ENCODE assay signal across 1 cellular context in the genomic region with DNA sequence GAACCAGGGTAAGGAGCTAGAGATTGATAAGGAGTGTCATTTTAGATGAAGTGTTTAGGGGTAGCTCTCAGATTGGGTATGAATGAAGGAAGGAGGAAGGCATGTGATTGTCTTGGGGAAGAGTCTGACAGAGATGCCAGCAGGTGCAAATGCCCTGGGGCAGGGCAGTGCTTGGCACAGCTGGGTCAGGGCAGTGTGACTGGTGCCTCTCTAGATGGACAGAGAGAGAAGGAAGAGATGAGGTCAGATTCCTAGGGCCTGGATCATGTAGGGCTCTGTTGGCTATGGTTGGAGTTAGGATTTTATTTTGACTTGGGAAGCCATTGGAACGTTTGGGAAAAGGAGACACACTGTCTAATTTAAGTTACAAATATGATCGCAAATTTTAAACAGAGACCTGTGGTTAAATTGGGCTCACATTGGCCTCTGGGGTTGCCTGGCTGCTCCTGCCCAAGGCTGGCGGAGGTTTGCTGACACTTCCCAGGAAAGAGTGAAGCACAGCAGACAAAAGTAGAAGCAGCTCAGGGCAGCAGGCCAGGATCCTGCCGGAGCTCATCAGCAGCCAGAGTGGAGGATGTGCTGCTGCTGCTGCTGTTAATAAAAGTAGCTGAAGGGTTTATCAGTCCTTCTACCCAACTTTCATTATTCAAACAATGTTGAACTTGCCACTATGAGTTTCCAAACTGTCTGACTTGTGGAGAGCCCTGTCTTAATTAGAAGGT.
TF ChIP-seq lines count a peak whose summit lies in the region.

No MANE protein-coding gene starts in this region.

TF ChIP-seq in HepG2, 621 proteins besides CTCF, POLR2A, EP300 and RAD21 (continued from another document):
- TF ChIP-seq, protein P1, sequence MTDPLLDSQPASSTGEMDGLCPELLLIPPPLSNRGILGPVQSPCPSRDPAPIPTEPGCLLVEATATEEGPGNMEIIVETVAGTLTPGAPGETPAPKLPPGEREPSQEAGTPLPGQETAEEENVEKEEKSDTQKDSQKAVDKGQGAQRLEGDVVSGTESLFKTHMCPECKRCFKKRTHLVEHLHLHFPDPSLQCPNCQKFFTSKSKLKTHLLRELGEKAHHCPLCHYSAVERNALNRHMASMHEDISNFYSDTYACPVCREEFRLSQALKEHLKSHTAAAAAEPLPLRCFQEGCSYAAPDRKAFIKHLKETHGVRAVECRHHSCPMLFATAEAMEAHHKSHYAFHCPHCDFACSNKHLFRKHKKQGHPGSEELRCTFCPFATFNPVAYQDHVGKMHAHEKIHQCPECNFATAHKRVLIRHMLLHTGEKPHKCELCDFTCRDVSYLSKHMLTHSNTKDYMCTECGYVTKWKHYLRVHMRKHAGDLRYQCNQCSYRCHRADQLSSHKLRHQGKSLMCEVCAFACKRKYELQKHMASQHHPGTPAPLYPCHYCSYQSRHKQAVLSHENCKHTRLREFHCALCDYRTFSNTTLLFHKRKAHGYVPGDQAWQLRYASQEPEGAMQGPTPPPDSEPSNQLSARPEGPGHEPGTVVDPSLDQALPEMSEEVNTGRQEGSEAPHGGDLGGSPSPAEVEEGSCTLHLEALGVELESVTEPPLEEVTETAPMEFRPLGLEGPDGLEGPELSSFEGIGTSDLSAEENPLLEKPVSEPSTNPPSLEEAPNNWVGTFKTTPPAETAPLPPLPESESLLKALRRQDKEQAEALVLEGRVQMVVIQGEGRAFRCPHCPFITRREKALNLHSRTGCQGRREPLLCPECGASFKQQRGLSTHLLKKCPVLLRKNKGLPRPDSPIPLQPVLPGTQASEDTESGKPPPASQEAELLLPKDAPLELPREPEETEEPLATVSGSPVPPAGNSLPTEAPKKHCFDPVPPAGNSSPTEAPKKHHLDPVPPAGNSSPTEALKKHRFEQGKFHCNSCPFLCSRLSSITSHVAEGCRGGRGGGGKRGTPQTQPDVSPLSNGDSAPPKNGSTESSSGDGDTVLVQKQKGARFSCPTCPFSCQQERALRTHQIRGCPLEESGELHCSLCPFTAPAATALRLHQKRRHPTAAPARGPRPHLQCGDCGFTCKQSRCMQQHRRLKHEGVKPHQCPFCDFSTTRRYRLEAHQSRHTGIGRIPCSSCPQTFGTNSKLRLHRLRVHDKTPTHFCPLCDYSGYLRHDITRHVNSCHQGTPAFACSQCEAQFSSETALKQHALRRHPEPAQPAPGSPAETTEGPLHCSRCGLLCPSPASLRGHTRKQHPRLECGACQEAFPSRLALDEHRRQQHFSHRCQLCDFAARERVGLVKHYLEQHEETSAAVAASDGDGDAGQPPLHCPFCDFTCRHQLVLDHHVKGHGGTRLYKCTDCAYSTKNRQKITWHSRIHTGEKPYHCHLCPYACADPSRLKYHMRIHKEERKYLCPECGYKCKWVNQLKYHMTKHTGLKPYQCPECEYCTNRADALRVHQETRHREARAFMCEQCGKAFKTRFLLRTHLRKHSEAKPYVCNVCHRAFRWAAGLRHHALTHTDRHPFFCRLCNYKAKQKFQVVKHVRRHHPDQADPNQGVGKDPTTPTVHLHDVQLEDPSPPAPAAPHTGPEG (CRISPR knock-in tag; IDR thresholded peaks at IDR 0.05): no peak
- TF ChIP-seq NR2F1 (CRISPR knock-in tag; IDR thresholded peaks at IDR 0.05) (no peak), SPEN (CRISPR knock-in tag; IDR thresholded peaks at IDR 0.05; ENCODE audit: low read depth) (no peak), RBAK (CRISPR knock-in tag; IDR thresholded peaks at IDR 0.05) (no peak), SIX1 (CRISPR knock-in tag; IDR thresholded peaks at IDR 0.05; ENCODE audit: borderline replicate concordance) (no peak), ZNF782 (CRISPR knock-in tag; IDR thresholded peaks at IDR 0.05; ENCODE audit: borderline replicate concordance) (no peak), PITX1 (CRISPR knock-in tag; IDR thresholded peaks at IDR 0.05) (no peak), ZNF180 (CRISPR knock-in tag; IDR thresholded peaks at IDR 0.05; ENCODE audit: borderline replicate concordance, low read depth) (no peak), ZMYM2 (CRISPR knock-in tag; IDR thresholded peaks at IDR 0.05) (no peak), ZNF24 (IDR thresholded peaks at IDR 0.05) (no peak), YEATS4 (CRISPR knock-in tag; IDR thresholded peaks at IDR 0.05; ENCODE audit: borderline replicate concordance) (no peak), NCOA5 (CRISPR knock-in tag; IDR thresholded peaks at IDR 0.05) (no peak), ZNF660 (CRISPR knock-in tag; IDR thresholded peaks at IDR 0.05; ENCODE audit: borderline replicate concordance, low read depth) (no peak)
- TF ChIP-seq, protein P2, sequence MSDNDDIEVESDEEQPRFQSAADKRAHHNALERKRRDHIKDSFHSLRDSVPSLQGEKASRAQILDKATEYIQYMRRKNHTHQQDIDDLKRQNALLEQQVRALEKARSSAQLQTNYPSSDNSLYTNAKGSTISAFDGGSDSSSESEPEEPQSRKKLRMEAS (IDR thresholded peaks at IDR 0.05): no peak
- TF ChIP-seq, protein P3, sequence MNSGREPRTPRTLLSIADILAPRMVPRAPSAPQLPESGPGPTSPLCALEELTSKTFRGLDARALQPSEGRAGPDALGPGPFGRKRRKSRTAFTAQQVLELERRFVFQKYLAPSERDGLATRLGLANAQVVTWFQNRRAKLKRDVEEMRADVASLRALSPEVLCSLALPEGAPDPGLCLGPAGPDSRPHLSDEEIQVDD (CRISPR knock-in tag; IDR thresholded peaks at IDR 0.05; ENCODE audit: borderline replicate concordance): no peak
